33 cellular contexts compared by ENCODE assay signal in the genomic region with DNA sequence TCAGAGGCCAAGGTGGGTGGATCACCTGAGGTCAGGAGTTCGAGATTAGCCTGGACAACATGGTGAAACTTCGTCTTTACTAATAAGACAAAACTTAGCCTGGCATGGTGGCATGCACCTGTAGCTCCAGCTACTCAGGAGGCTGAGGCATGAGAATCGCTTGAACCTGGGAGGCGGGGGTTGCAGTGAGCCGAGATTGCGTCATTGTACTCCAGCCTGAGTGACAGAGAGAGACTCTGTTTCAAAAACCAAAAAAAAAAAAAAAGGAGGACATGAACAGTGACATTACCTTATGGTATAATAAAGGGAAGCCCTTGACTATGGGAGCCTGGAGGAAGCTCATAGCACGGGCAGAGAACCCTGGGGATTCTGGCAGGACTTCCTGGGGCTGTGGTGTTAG. TPM values are rescaled to one million over a fixed set of nuclear protein-coding genes. Genes with fewer than 3 reads are reported as not detected.
"Had no signal": no experiment of that assay in that cellular context is flagged by ENCODE, and none has a peak within 500 bp of the region (broad histone marks: within the 10 kb centered on the region; RNA-seq: fewer than 3 reads in every experiment).

No MANE protein-coding gene starts in this region.

- H3K27me3 Mint-ChIP-seq: activated naive CD8-positive, alpha-beta T cell had no signal

- H3K4me1 ChIP-seq: SJCRH30 had no signal

- DNase-seq: activated CD4-positive, alpha-beta T cell treated with anti-CD3 and anti-CD28 coated beads, Interleukin-2, amount 10 ng/mL, durations not matched to agents 24 days and 14 days; activated CD4-positive, alpha-beta T cell treated with anti-CD3 and anti-CD28 coated beads, Interleukin-2, amount 50 U/mL, for 4 hours; activated CD8-positive, alpha-beta memory T cell treated with anti-CD3 and anti-CD28 coated beads, Interleukin-2, amount 50 U/mL, for 4 hours; activated effector memory CD4-positive, alpha-beta T cell treated with Interleukin-2 at 50 U/mL for 16 hours; activated naive CD4-positive, alpha-beta T cell treated with anti-CD3 and anti-CD28 coated beads, Interleukin-2, amount 10 ng/mL, durations not matched to agents 7 days and 5 days; activated naive CD8-positive, alpha-beta T cell treated with anti-CD3 and anti-CD28 coated beads, Interleukin-2, amount 50 U/mL, for 24 hours; activated T-cell treated with anti-CD3 and anti-CD28 coated beads for 4 hours; activated T-cell treated with anti-CD3 and anti-CD28 coated beads, Interleukin-2, amount 50 U/mL, for 4 hours; anterior cingulate cortex; caudate nucleus; cerebellar nuclear complex; Kasumi-1; MG63; NCI-H1092; NCI-H1436 treated with DMSO at 0.1 percent for 48 hours; NCI-H1694 treated with DMSO at 0.1 percent for 48 hours; NCI-H2029; NCI-H2171; NCI-H510A; NCI-H526; NCI-H748 treated with DMSO at 0.1 percent for 48 hours; NK-92 treated with Interleukin-12 subunit alpha and Interleukin-12 subunit beta, amount 100 ng/mL, for 24 hours; SHP77; SJCRH30; T1000 had no signal

- H3K9me3 Mint-ChIP-seq: activated CD4-positive, alpha-beta T cell treated with anti-CD3 and anti-CD28 coated beads, Interleukin-2, amount 10 ng/mL, durations not matched to agents 24 days and 14 days; activated naive CD8-positive, alpha-beta T cell treated with anti-CD3 and anti-CD28 coated beads, Interleukin-2, amount 50 U/mL, for 24 hours; activated T-cell treated with anti-CD3 and anti-CD28 coated beads, Interleukin-2, amount 50 U/mL, for 4 hours; activated T-helper 1 cell treated with anti-CD3 and anti-CD28 coated beads, Interleukin-12 subunit alpha, Interleukin-12 subunit beta, Interleukin-2, Interleukin-4 antibody, amounts not matched to agents 30 ng/mL and 10 ng/mL and 1 ng/mL, durations not matched to agents 14 hours and 24 hours and 36 hours had no signal

- H3K27me3 ChIP-seq: MG63, SJCRH30 had no signal

- ATAC-seq: activated naive CD8-positive, alpha-beta T cell treated with anti-CD3 and anti-CD28 coated beads, Interleukin-2, amount 50 U/mL, for 24 hours; activated T-cell treated with anti-CD3 and anti-CD28 coated beads, Interleukin-2, amount 50 U/mL, for 4 hours; Panc1 had no signal

- H3K36me3 ChIP-seq: MG63, SJCRH30 had no signal

- H3K9me3 ChIP-seq: MG63 had no signal

- H3K36me3 Mint-ChIP-seq: activated naive CD4-positive, alpha-beta T cell treated with anti-CD3 and anti-CD28 coated beads, Interleukin-2, amount 10 ng/mL, durations not matched to agents 7 days and 5 days; activated naive CD8-positive, alpha-beta T cell; brain had no signal

- H3K27ac ChIP-seq: SJCRH30, SK-N-MC had no signal

- H3K27ac Mint-ChIP-seq: activated CD4-positive, alpha-beta T cell treated with anti-CD3 and anti-CD28 coated beads, Interleukin-2, amount 10 ng/mL, durations not matched to agents 24 days and 14 days; activated naive CD4-positive, alpha-beta T cell treated with anti-CD3 and anti-CD28 coated beads, Interleukin-2, amount 10 ng/mL, durations not matched to agents 7 days and 5 days; activated naive CD8-positive, alpha-beta T cell; activated naive CD8-positive, alpha-beta T cell treated with anti-CD3 and anti-CD28 coated beads, Interleukin-2, amount 50 U/mL, for 24 hours; activated T-helper 1 cell treated with anti-CD3 and anti-CD28 coated beads, Interleukin-12 subunit alpha, Interleukin-12 subunit beta, Interleukin-2, Interleukin-4 antibody, amounts not matched to agents 30 ng/mL and 10 ng/mL and 1 ng/mL, durations not matched to agents 14 hours and 24 hours and 36 hours; brain had no signal

- H3K4me3 ChIP-seq: MG63, SJCRH30, SK-N-MC had no signal

- FAIRE-seq: bronchial epithelial cell, TTC549 had no signal

- H3K4me3 Mint-ChIP-seq: activated CD4-positive, alpha-beta T cell treated with anti-CD3 and anti-CD28 coated beads, Interleukin-2, amount 10 ng/mL, durations not matched to agents 24 days and 14 days; activated naive CD4-positive, alpha-beta T cell treated with anti-CD3 and anti-CD28 coated beads, Interleukin-2, amount 10 ng/mL, durations not matched to agents 7 days and 5 days; activated naive CD8-positive, alpha-beta T cell; activated naive CD8-positive, alpha-beta T cell treated with anti-CD3 and anti-CD28 coated beads, Interleukin-2, amount 50 U/mL, for 24 hours; activated T-cell treated with anti-CD3 and anti-CD28 coated beads, Interleukin-2, amount 50 U/mL, for 4 hours; activated T-helper 1 cell treated with anti-CD3 and anti-CD28 coated beads, Interleukin-12 subunit alpha, Interleukin-12 subunit beta, Interleukin-2, Interleukin-4 antibody, amounts not matched to agents 30 ng/mL and 10 ng/mL and 1 ng/mL, durations not matched to agents 14 hours and 24 hours and 36 hours; brain had no signal

RNA-seq across cellular contexts. Expression of a gene that starts 16.5 kb away (rescaled TPM):
- total RNA-seq: bronchial epithelial cell, RPMI7951 had no signal
